Comparison of ENCODE assay signal across 17 cellular contexts in genomic region chr15:93130111-93130510, GRCh38. TPM values are rescaled to one million over a fixed set of nuclear protein-coding genes. Genes with fewer than 3 reads are reported as not detected.
A peak's percentile ranks its signal among the peaks of the same experiment; 100 is the strongest.
DNase-seq lines count a peak whose midpoint lies in the region; ATAC-seq, FAIRE-seq and TF ChIP-seq lines count a peak whose summit lies in the region.
"Had no signal": no experiment of that assay in that cellular context is flagged by ENCODE, and none has a peak within 500 bp of the region (broad histone marks: within the 10 kb centered on the region; RNA-seq: fewer than 3 reads in every experiment).

No MANE protein-coding gene starts in this region.

- TF ChIP-seq RAD21 in SK-N-SH (IDR thresholded peaks at IDR 0.05; ENCODE audit: low read length): no peak

- no peaks in the 10 kb centered on the region for H3F3A ChIP-seq in SK-N-SH (replicated peaks; ENCODE audit: insufficient read depth)

- H3K36me3 ChIP-seq in SK-N-SH (replicated peaks in 1 of 2; ENCODE audit: control insufficient read depth in 1 of 2, insufficient read depth in 2 of 2, low read length in 1 of 2) (no peaks in the 10 kb centered on the region), kidney (ENCODE audit: control insufficient read depth in 1 of 2, insufficient read depth in 2 of 2, low read length in 2 of 2) (no peaks in the 10 kb centered on the region)
- H3K36me3 ChIP-seq: BLaER1 treated with 17β-estradiol and CSF1 and Interleukin-3, amounts not matched to agents 10 nM and 100 nM had no signal

- H2AFZ ChIP-seq in SK-N-SH (ENCODE audit: low read depth): no peak overlapping the region
- H2AFZ ChIP-seq: GM23338 had no signal

- no peak for TF ChIP-seq EP300 in SK-N-SH (IDR thresholded peaks at IDR 0.05; ENCODE audit: borderline replicate concordance in 1 of 2, low read depth in 1 of 2, low read length in 1 of 2)

- DNase-seq in SK-N-SH: peak; percentile 30
- peak; percentile 16 for DNase-seq in NCI-H69 (lab: John Stamatoyannopoulos, UW)
- no peak for DNase-seq in kidney
- peak; percentile 12 for DNase-seq in retinal pigment epithelial cell (ENCODE audit: low read depth)
- DNase-seq in central memory CD4-positive, alpha-beta T cell: no peak
- DNase-seq in HT-29 (ENCODE audit: low spot score): no peak
- no peak for DNase-seq in sciatic nerve (ENCODE audit: low spot score)
- DNase-seq: ACHN; CD4-positive, CD25-positive, alpha-beta regulatory T cell; DMS79; H7 had no signal

- no peaks in the 10 kb centered on the region for H4K20me1 ChIP-seq in SK-N-SH (ENCODE audit: insufficient read depth)
- H4K20me1 ChIP-seq: BLaER1 treated with 17β-estradiol and CSF1 and Interleukin-3, amounts not matched to agents 10 nM and 100 nM had no signal

- POLR2A ChIA-PET in SK-N-SH (lab: Yijun Ruan, JAX): no interaction called here

- no peak overlapping the region for H3K4me3 ChIP-seq in SK-N-SH (ENCODE audit: low read depth in 2 of 2, low read length in 1 of 2)
- H3K4me3 ChIP-seq in kidney (ENCODE audit: low read length in 2 of 2): peak overlapping the region; percentile 39 to 52
- peak overlapping the region; percentile 11 for H3K4me3 ChIP-seq in retinal pigment epithelial cell (ENCODE audit: low read length)
- H3K4me3 ChIP-seq: BLaER1 treated with 17β-estradiol and CSF1 and Interleukin-3, amounts not matched to agents 10 nM and 100 nM; GM12878; GM23338 had no signal

- H3K27me3 ChIP-seq in SK-N-SH (ENCODE audit: insufficient read depth): no peaks in the 10 kb centered on the region
- H3K27me3 ChIP-seq: BLaER1 treated with 17β-estradiol and CSF1 and Interleukin-3, amounts not matched to agents 10 nM and 100 nM had no signal

- no peak overlapping the region for H3K9ac ChIP-seq in SK-N-SH
- H3K9ac ChIP-seq in kidney (ENCODE audit: low read length in 2 of 2): no peak overlapping the region
- H3K9ac ChIP-seq: BLaER1 treated with 17β-estradiol and CSF1 and Interleukin-3, amounts not matched to agents 10 nM and 100 nM had no signal

- TF ChIP-seq CTCF in SK-N-SH (IDR thresholded peaks at IDR 0.05): no peak
- TF ChIP-seq CTCF in kidney (IDR thresholded peaks at IDR 0.05; ENCODE audit: borderline replicate concordance, extremely low read depth, insufficient read depth): no peak
- TF ChIP-seq CTCF in retinal pigment epithelial cell (conservative IDR thresholded peaks at IDR 0.05; ENCODE audit: low read depth, low read length): no peak

- 52% methylated on average over 9 of the region's 9 CpGs for WGBS in SK-N-SH (ENCODE audit: low lambda C conversion rate)

- no peaks in the 10 kb centered on the region for H3K9me2 ChIP-seq in SK-N-SH

- CTCF ChIA-PET in SK-N-SH (lab: Yijun Ruan, JAX): no interaction called here

- no peaks in the 10 kb centered on the region for H3K79me2 ChIP-seq in SK-N-SH (ENCODE audit: insufficient read depth)

- ATAC-seq in SK-N-SH treated with all-trans-retinoic acid at 6 μM for 48 hours (no peak), sciatic nerve (no peak)
- ATAC-seq: GM12878, GM23338 had no signal

- H3K4me2 ChIP-seq in SK-N-SH: no peak overlapping the region
- H3K4me2 ChIP-seq: BLaER1 treated with 17β-estradiol and CSF1 and Interleukin-3, amounts not matched to agents 10 nM and 100 nM; GM23338 had no signal

- peaks cover 0 to 5% of the 10 kb centered on the region in 2 experiments; a peak in 1 of 4 replicates for H3K4me1 ChIP-seq in SK-N-SH (ENCODE audit: control insufficient read depth in 1 of 2, insufficient read depth in 2 of 2, low read depth in 1 of 2, low read length in 1 of 2)
- H3K4me1 ChIP-seq in kidney (ENCODE audit: control insufficient read depth in 1 of 2, insufficient read depth in 1 of 2, low read depth in 1 of 2, low read length in 2 of 2): no peaks in the 10 kb centered on the region

- H3K9me3 ChIP-seq in SK-N-SH (no peaks in the 10 kb centered on the region), kidney (ENCODE audit: control insufficient read depth in 1 of 2, low read length in 2 of 2) (no peaks in the 10 kb centered on the region)
- H3K9me3 ChIP-seq: BLaER1 treated with 17β-estradiol and CSF1 and Interleukin-3, amounts not matched to agents 10 nM and 100 nM had no signal

- FAIRE-seq in kidney (lab: Jason Lieb, UNC): no peak
- FAIRE-seq: GM12878, GM18507 had no signal

- H3K27ac ChIP-seq in SK-N-SH (ENCODE audit: low read depth in 2 of 2, low read length in 1 of 2): no peak overlapping the region
- no peak overlapping the region for H3K27ac ChIP-seq in kidney (ENCODE audit: low read depth in 2 of 2, low read length in 2 of 2)
- H3K27ac ChIP-seq: BLaER1 treated with 17β-estradiol and CSF1 and Interleukin-3, amounts not matched to agents 10 nM and 100 nM; HL-60 had no signal

- intact Hi-C loops in kidney (cut with DNase I): no loop called here
- intact Hi-C loops in sciatic nerve (cut with DNase I): no loop called here

TF ChIP-seq in SK-N-SH, 30 proteins besides CTCF, POLR2A, EP300 and RAD21 (continues in another document):
- TF ChIP-seq CHD2 (IDR thresholded peaks at IDR 0.05; ENCODE audit: low read length, partially characterized antibody) (no peak), RCOR1 (IDR thresholded peaks at IDR 0.05; ENCODE audit: low read length) (no peak), FOSL2 (IDR thresholded peaks at IDR 0.05; ENCODE audit: borderline replicate concordance, low read depth) (no peak), POLR2AphosphoS5 (IDR thresholded peaks at IDR 0.05; ENCODE audit: low read depth, low read length) (no peak), JUND (IDR thresholded peaks at IDR 0.05) (no peak), SMC3 (IDR thresholded peaks at IDR 0.05; ENCODE audit: low read depth, low read length) (no peak), GATA2 (CRISPR knock-in tag; IDR thresholded peaks at IDR 0.05) (no peak), NFIC (IDR thresholded peaks at IDR 0.05; ENCODE audit: borderline replicate concordance) (no peak)
- TF ChIP-seq, protein P1, sequence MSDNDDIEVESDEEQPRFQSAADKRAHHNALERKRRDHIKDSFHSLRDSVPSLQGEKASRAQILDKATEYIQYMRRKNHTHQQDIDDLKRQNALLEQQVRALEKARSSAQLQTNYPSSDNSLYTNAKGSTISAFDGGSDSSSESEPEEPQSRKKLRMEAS (IDR thresholded peaks at IDR 0.05; ENCODE audit: low read depth): no peak
- TF ChIP-seq, protein P2, sequence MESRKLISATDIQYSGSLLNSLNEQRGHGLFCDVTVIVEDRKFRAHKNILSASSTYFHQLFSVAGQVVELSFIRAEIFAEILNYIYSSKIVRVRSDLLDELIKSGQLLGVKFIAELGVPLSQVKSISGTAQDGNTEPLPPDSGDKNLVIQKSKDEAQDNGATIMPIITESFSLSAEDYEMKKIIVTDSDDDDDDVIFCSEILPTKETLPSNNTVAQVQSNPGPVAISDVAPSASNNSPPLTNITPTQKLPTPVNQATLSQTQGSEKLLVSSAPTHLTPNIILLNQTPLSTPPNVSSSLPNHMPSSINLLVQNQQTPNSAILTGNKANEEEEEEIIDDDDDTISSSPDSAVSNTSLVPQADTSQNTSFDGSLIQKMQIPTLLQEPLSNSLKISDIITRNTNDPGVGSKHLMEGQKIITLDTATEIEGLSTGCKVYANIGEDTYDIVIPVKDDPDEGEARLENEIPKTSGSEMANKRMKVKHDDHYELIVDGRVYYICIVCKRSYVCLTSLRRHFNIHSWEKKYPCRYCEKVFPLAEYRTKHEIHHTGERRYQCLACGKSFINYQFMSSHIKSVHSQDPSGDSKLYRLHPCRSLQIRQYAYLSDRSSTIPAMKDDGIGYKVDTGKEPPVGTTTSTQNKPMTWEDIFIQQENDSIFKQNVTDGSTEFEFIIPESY (IDR thresholded peaks at IDR 0.05; ENCODE audit: borderline replicate concordance, low read depth): no peak

TF ChIP-seq in SK-N-SH treated with all-trans-retinoic acid at 6 μM for 48 hours, 23 proteins besides CTCF, POLR2A, EP300 and RAD21 (continues in another document):
- TF ChIP-seq PPARA (CRISPR knock-in tag; IDR thresholded peaks at IDR 0.05; ENCODE audit: borderline replicate concordance): no peak
- TF ChIP-seq ZFP3 (CRISPR knock-in tag; IDR thresholded peaks at IDR 0.05): no peak
- TF ChIP-seq ISL1 (CRISPR knock-in tag; IDR thresholded peaks at IDR 0.05): no peak
- no peak for TF ChIP-seq RARB (CRISPR knock-in tag; IDR thresholded peaks at IDR 0.05)
- TF ChIP-seq ZFP30 (CRISPR knock-in tag; IDR thresholded peaks at IDR 0.05): no peak
- TF ChIP-seq, protein P3, sequence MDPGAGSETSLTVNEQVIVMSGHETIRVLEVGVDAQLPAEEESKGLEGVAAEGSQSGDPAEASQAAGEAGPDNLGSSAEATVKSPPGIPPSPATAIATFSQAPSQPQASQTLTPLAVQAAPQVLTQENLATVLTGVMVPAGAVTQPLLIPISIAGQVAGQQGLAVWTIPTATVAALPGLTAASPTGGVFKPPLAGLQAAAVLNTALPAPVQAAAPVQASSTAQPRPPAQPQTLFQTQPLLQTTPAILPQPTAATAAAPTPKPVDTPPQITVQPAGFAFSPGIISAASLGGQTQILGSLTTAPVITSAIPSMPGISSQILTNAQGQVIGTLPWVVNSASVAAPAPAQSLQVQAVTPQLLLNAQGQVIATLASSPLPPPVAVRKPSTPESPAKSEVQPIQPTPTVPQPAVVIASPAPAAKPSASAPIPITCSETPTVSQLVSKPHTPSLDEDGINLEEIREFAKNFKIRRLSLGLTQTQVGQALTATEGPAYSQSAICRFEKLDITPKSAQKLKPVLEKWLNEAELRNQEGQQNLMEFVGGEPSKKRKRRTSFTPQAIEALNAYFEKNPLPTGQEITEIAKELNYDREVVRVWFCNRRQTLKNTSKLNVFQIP (CRISPR knock-in tag; IDR thresholded peaks at IDR 0.05; ENCODE audit: borderline replicate concordance, low read depth): no peak
- TF ChIP-seq, protein P4, sequence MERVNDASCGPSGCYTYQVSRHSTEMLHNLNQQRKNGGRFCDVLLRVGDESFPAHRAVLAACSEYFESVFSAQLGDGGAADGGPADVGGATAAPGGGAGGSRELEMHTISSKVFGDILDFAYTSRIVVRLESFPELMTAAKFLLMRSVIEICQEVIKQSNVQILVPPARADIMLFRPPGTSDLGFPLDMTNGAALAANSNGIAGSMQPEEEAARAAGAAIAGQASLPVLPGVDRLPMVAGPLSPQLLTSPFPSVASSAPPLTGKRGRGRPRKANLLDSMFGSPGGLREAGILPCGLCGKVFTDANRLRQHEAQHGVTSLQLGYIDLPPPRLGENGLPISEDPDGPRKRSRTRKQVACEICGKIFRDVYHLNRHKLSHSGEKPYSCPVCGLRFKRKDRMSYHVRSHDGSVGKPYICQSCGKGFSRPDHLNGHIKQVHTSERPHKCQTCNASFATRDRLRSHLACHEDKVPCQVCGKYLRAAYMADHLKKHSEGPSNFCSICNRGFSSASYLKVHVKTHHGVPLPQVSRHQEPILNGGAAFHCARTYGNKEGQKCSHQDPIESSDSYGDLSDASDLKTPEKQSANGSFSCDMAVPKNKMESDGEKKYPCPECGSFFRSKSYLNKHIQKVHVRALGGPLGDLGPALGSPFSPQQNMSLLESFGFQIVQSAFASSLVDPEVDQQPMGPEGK (CRISPR knock-in tag; IDR thresholded peaks at IDR 0.05; ENCODE audit: borderline replicate concordance): no peak
- TF ChIP-seq BACH2 (CRISPR knock-in tag; IDR thresholded peaks at IDR 0.05; ENCODE audit: borderline replicate concordance): no peak

RNA-seq across cellular contexts. Expression of gene RGMA, which starts 41.1 kb away (rescaled TPM):
- polyA plus RNA-seq in SK-N-SH (2012; rRNA removed) (0.76 and 1.5 TPM in 2 replicates), kidney (ENCODE audit: insufficient read depth, low read depth, low replicate concordance) (4.4 TPM)
- 0.76 and 1.3 TPM in 2 replicates for polyA plus RNA-seq in SK-N-SH (2012; cell fraction: cytosol; rRNA removed)
- polyA plus RNA-seq in SK-N-SH (2012; cell fraction: nucleus; rRNA removed): 1.2 and 1.3 TPM in 2 replicates
- total RNA-seq in kidney (4.7 TPM), sciatic nerve (47.1 TPM)
- total RNA-seq in HT-29 (2014; rRNA removed; shearing (Covaris generic)): not detected in 2 replicates
- total RNA-seq: GM12878 had no signal
- polyA plus RNA-seq: CD4-positive, CD25-positive, alpha-beta regulatory T cell; GM12878 had no signal

Comparison
In these comparisons a context has a peak if more than half of its experiments do, and no peak if none do; other contexts are left out.
1. DNase-seq: peak in SK-N-SH (single experiment), NCI-H69 (single experiment) and retinal pigment epithelial cell (single experiment); none in kidney (single experiment), central memory CD4-positive, alpha-beta T cell (single experiment), HT-29 (single experiment) and sciatic nerve (single experiment).
2. H3K4me3 ChIP-seq: peak in kidney (2 of 2) and retinal pigment epithelial cell (single experiment); none in SK-N-SH (0 of 2).